In the genomic region with DNA sequence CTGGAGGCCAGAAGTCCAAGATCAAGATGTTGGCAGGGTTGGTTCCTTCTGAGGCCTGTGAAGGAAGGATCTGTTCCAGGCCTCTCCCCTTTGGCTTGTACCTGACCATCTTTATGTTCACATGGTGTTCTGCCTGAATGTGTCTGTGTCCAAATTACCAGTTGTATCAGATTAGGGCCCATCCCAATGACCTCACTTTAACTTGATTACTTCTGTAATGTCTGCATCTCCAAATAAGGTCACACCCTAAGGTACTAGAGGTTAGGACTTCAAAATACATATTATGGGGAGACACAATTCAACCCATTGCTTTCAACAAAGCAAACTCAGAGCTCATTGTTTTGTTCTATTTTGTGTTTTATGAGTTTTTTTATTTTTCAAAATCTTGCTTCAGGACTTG, we compare ENCODE assay signal across 28 cellular contexts.
"Had no signal": no experiment of that assay in that cellular context is flagged by ENCODE, and none has a peak within 500 bp of the region (broad histone marks: within the 10 kb centered on the region; RNA-seq: fewer than 3 reads in every experiment).

No MANE protein-coding gene starts in this region.

- H3K9me3 ChIP-seq: left lung, lower lobe of right lung, prostate gland, thyroid gland had no signal

- H3K4me3 Mint-ChIP-seq: activated CD4-positive, alpha-beta T cell treated with anti-CD3 and anti-CD28 coated beads, Interleukin-2, amount 10 ng/mL, durations not matched to agents 7 days and 5 days; activated naive CD4-positive, alpha-beta T cell treated with anti-CD3 and anti-CD28 coated beads, Interleukin-2, amount 10 ng/mL, durations not matched to agents 7 days and 5 days; activated T-helper 1 cell treated with anti-CD3 and anti-CD28 coated beads, Interleukin-12 subunit alpha, Interleukin-12 subunit beta, Interleukin-2, Interleukin-4 antibody, amounts not matched to agents 30 ng/mL and 10 ng/mL and 1 ng/mL, durations not matched to agents 14 hours and 24 hours and 36 hours; endodermal cell; naive thymus-derived CD8-positive, alpha-beta T cell; neural crest cell had no signal

- H3K4me3 ChIP-seq: heart right ventricle, left lung, lower lobe of right lung, pancreas, prostate gland, skin epidermis, stomach, thyroid gland, upper lobe of left lung had no signal

- H3K27ac ChIP-seq: heart right ventricle, left lung, lower lobe of right lung, pancreas, prostate gland, skin epidermis, stomach, thyroid gland, upper lobe of left lung had no signal

- H3K27ac Mint-ChIP-seq: activated CD4-positive, alpha-beta T cell treated with anti-CD3 and anti-CD28 coated beads, Interleukin-2, amount 10 ng/mL, durations not matched to agents 7 days and 5 days; activated naive CD4-positive, alpha-beta T cell treated with anti-CD3 and anti-CD28 coated beads, Interleukin-2, amount 10 ng/mL, durations not matched to agents 7 days and 5 days; activated T-helper 1 cell treated with anti-CD3 and anti-CD28 coated beads, Interleukin-12 subunit alpha, Interleukin-12 subunit beta, Interleukin-2, Interleukin-4 antibody, amounts not matched to agents 30 ng/mL and 10 ng/mL and 1 ng/mL, durations not matched to agents 14 hours and 24 hours and 36 hours; endodermal cell had no signal

- H3K4me1 Mint-ChIP-seq: endodermal cell, neural crest cell had no signal

- FAIRE-seq: pancreas had no signal

- H3K36me3 ChIP-seq: heart right ventricle, left lung, lower lobe of right lung, pancreas, prostate gland, stomach, thyroid gland, upper lobe of left lung had no signal

- H3K27me3 Mint-ChIP-seq: activated CD4-positive, alpha-beta T cell treated with anti-CD3 and anti-CD28 coated beads, Interleukin-2, amount 10 ng/mL, durations not matched to agents 7 days and 5 days; activated naive CD4-positive, alpha-beta T cell treated with anti-CD3 and anti-CD28 coated beads, Interleukin-2, amount 10 ng/mL, durations not matched to agents 7 days and 5 days; naive thymus-derived CD8-positive, alpha-beta T cell had no signal

- DNase-seq: activated CD4-positive, alpha-beta T cell treated with anti-CD3 and anti-CD28 coated beads, Interleukin-2, amount 10 ng/mL, durations not matched to agents 7 days and 5 days; activated gamma-delta T cell; activated naive CD4-positive, alpha-beta T cell treated with anti-CD3 and anti-CD28 coated beads, Interleukin-2, amount 10 ng/mL, durations not matched to agents 7 days and 5 days; activated T-cell treated with anti-CD3 and anti-CD28 coated beads for 4 hours; amygdala; caudate nucleus; endodermal cell; foreskin melanocyte; heart right ventricle; left lung; lower lobe of right lung; mesenchymal stem cell; naive thymus-derived CD8-positive, alpha-beta T cell; nucleus accumbens; pancreas; retina; stimulated activated CD4-positive, alpha-beta T cell treated with anti-CD3 and anti-CD28 coated beads, Interleukin-12 subunit alpha, Interleukin-12 subunit beta, amount 100 ng/mL, for 4 hours; stimulated activated CD4-positive, alpha-beta T cell treated with anti-CD3 and anti-CD28 coated beads, Interleukin-4, amount 100 ng/mL, for 1 hour; stomach; T-helper 1 cell; thyroid gland; upper lobe of left lung had no signal

- H3K4me1 ChIP-seq: pancreas, prostate gland, thyroid gland had no signal

- ATAC-seq: esophagus mucosa; heart right ventricle; left lung; lower lobe of right lung; naive thymus-derived CD8-positive, alpha-beta T cell; pancreas; sciatic nerve had no signal

- H3K27me3 ChIP-seq: heart right ventricle, left lung, pancreas, stomach, thyroid gland, upper lobe of left lung had no signal
